In the genomic region with DNA sequence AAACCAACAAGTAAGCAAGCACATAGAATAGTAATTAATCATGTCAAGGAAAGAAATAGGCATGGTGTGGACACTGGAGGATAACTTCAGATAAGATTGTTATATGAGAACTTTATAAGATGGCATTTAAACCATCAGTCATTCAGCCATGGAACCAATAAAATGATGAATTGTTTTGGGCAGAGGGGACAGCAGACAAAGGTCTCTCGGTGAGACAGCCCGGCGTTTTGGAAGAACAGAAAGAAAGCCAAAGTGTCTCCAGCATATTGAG, we compare ENCODE assay signal across 8 cellular contexts. TPM values are rescaled to one million over a fixed set of nuclear protein-coding genes. Genes with fewer than 3 reads are reported as not detected.
DNase-seq lines count a peak whose midpoint lies in the region; ATAC-seq and TF ChIP-seq lines count a peak whose summit lies in the region.

No MANE protein-coding gene starts in this region.

- H3K4me3 ChIP-seq in AG09309 (ENCODE audit: control insufficient read depth, low read depth, low read length) (peak overlapping the region; percentile 49), KMS-11 (IDR thresholded peaks at IDR 0.05; ENCODE audit: insufficient read depth, low read depth, low read length) (peak overlapping the region; percentile 82)

- no peaks in the 10 kb centered on the region for H3K9me3 Mint-ChIP-seq in natural killer cell

- no peak for DNase-seq in AG09309 (ENCODE audit: low read depth)
- DNase-seq in natural killer cell, result no peak
- no peak for DNase-seq in effector CD4-positive, alpha-beta T cell
- no peak for DNase-seq in NCI-H2171 (lab: John Stamatoyannopoulos, UW)
- no peak for DNase-seq in stimulated activated CD4-positive, alpha-beta T cell treated with anti-CD3 and anti-CD28 coated beads, Interleukin-4, amount 100 ng/mL, for 24 hours
- no peak for DNase-seq in HK-2 (ENCODE audit: unreplicated experiment)

- H3K27me3 ChIP-seq in KMS-11 (ENCODE audit: insufficient read depth, low read depth), result no peaks in the 10 kb centered on the region

- H3K36me3 ChIP-seq in KMS-11 (ENCODE audit: insufficient read depth), result no peaks in the 10 kb centered on the region

- TF ChIP-seq CTCF in AG09309 (IDR thresholded peaks at IDR 0.05; ENCODE audit: control insufficient read depth, insufficient read depth, low read depth, low read length, missing control alignments) (no peak), KMS-11 (conservative IDR thresholded peaks at IDR 0.05; ENCODE audit: low read depth, low read length) (no peak), natural killer cell (IDR thresholded peaks at IDR 0.05) (no peak)

- H3K9ac ChIP-seq in KMS-11, result peak overlapping the region; percentile 22; the same call in 1 of the 2 replicates

- no peaks in the 10 kb centered on the region for H4K20me1 ChIP-seq in KMS-11 (ENCODE audit: insufficient read depth)

- peak overlapping the region; percentile 88 for H3K4me2 ChIP-seq in KMS-11

- peaks cover 32% of the 10 kb centered on the region for H3K4me1 ChIP-seq in KMS-11 (ENCODE audit: low read depth, poor library complexity, severe bottlenecking)

- H3K4me1 Mint-ChIP-seq in natural killer cell, result peaks cover 44 to 51% of the 10 kb centered on the region in 2 donors

- peak overlapping the region; percentile 92 to 100 for H3K27ac Mint-ChIP-seq in natural killer cell

- H2AFZ ChIP-seq in KMS-11 (ENCODE audit: low read depth), result peak overlapping the region; percentile 55

- ATAC-seq in natural killer cell, result no peak

- H3K4me3 Mint-ChIP-seq in natural killer cell, result peak overlapping the region; percentile 99

- no peaks in the 10 kb centered on the region for H3K36me3 Mint-ChIP-seq in natural killer cell

- H3K27ac ChIP-seq in KMS-11 (peak overlapping the region; percentile 91; the same call in 1 of the 2 replicates), cingulate gyrus (ENCODE audit: low read depth, low read length) (peak overlapping the region; percentile 96)

- intact Hi-C loops in natural killer cell (cut with micrococcal nuclease), result loop anchor here (2.0 to 10.0 kb wide), 4 partner anchors 308 to 1060 kb away; partner anchors contain the start of genes HERC3, KLHL8 and TIGD2

- no peaks in the 10 kb centered on the region for H3K27me3 Mint-ChIP-seq in natural killer cell (ENCODE audit: low read depth in 2 of 2)

- peaks cover 28% of the 10 kb centered on the region for H3K79me2 ChIP-seq in KMS-11 (ENCODE audit: insufficient read depth, low read depth)

RNA-seq across cellular contexts. Expression of gene PPM1K, which starts 0.8 kb away (rescaled TPM):
- 10 to 100 TPM; 68.0 to 76.8 (median 74.3) TPM for total RNA-seq in natural killer cell
